ENCODE assay signal across 19 cellular contexts in genomic region chr4:38138363-38138762, GRCh38.
A peak's percentile ranks its signal among the peaks of the same experiment; 100 is the strongest.
DNase-seq lines count a peak whose midpoint lies in the region; ATAC-seq, FAIRE-seq and TF ChIP-seq lines count a peak whose summit lies in the region.
"Had no signal": no experiment of that assay in that cellular context is flagged by ENCODE, and none has a peak within 500 bp of the region (broad histone marks: within the 10 kb centered on the region; RNA-seq: fewer than 3 reads in every experiment).

No MANE protein-coding gene starts in this region.

- no peak overlapping the region for H3K9ac ChIP-seq in PC-3 (ENCODE audit: low read length)
- H3K9ac ChIP-seq: BLaER1 treated with 17β-estradiol and CSF1 and Interleukin-3, amounts not matched to agents 10 nM and 100 nM had no signal

- ATAC-seq in activated T-cell treated with anti-CD3 and anti-CD28 coated beads, Interleukin-2, amount 50 U/mL, for 72 hours (replicated peaks in 1 of 2) = peak; percentile 51 to 79
- ATAC-seq in stimulated activated effector memory CD8-positive, alpha-beta T cell treated with anti-CD3 and anti-CD28 coated beads, Interleukin-12 subunit alpha, Interleukin-12 subunit beta, amount 100 ng/mL, for 72 hours = peak; percentile 78
- ATAC-seq in PC-3 (no peak), HG02571 (IDR thresholded peaks at IDR 0.05; ENCODE audit: unreplicated experiment) (no peak)

- CTCF ChIA-PET in PC-3 (lab: Charles Lee) = no interaction called here

- BruUV-seq in PC-3 (replicated peaks; lab: Mats Ljungman, UMichigan) = no TSS peak

- peaks cover 13 to 17% of the 10 kb centered on the region in 2 donors for H3K36me3 Mint-ChIP-seq in activated T-cell treated with anti-CD3 and anti-CD28 coated beads, Interleukin-2, amount 50 U/mL, for 72 hours (ENCODE audit: insufficient read depth in 2 of 2)
- H3K36me3 Mint-ChIP-seq in stimulated activated effector memory CD8-positive, alpha-beta T cell treated with anti-CD3 and anti-CD28 coated beads, Interleukin-12 subunit alpha, Interleukin-12 subunit beta, amount 100 ng/mL, for 72 hours = peaks cover 5% of the 10 kb centered on the region

- H3K4me1 ChIP-seq in PC-3 (ENCODE audit: insufficient read depth, low read length) = no peaks in the 10 kb centered on the region
- H3K4me1 ChIP-seq: HAP-1 had no signal

- H3K27ac Mint-ChIP-seq in activated T-cell treated with anti-CD3 and anti-CD28 coated beads, Interleukin-2, amount 50 U/mL, for 72 hours = peak overlapping the region; percentile 55
- no peak overlapping the region for H3K27ac Mint-ChIP-seq in stimulated activated effector memory CD8-positive, alpha-beta T cell treated with anti-CD3 and anti-CD28 coated beads, Interleukin-12 subunit alpha, Interleukin-12 subunit beta, amount 100 ng/mL, for 72 hours

- H4K20me1 ChIP-seq in PC-3 (ENCODE audit: low read length) = no peaks in the 10 kb centered on the region
- H4K20me1 ChIP-seq: BLaER1 treated with 17β-estradiol and CSF1 and Interleukin-3, amounts not matched to agents 10 nM and 100 nM had no signal

- in situ Hi-C loops in GM13977 (cut with MboI; ENCODE audit: low pct_unique_long_range_greater_than_20kb, low sequenced_read_pairs, unreplicated experiment) = no loop called here

- H3K36me3 ChIP-seq in bronchial epithelial cell (ENCODE audit: control insufficient read depth, insufficient read depth, low read length) (no peaks in the 10 kb centered on the region), PC-3 (ENCODE audit: low read depth, low read length) (no peaks in the 10 kb centered on the region)

- no peaks in the 10 kb centered on the region for H3K9me2 ChIP-seq in PC-3 (replicated peaks; ENCODE audit: low read length)

- H3K9me3 Mint-ChIP-seq in activated T-cell treated with anti-CD3 and anti-CD28 coated beads, Interleukin-2, amount 50 U/mL, for 72 hours = no peaks in the 10 kb centered on the region
- no peaks in the 10 kb centered on the region for H3K9me3 Mint-ChIP-seq in stimulated activated effector memory CD8-positive, alpha-beta T cell treated with anti-CD3 and anti-CD28 coated beads, Interleukin-12 subunit alpha, Interleukin-12 subunit beta, amount 100 ng/mL, for 72 hours
- H3K9me3 Mint-ChIP-seq: CD8-positive, alpha-beta memory T cell had no signal

- no peak overlapping the region for H3K4me3 Mint-ChIP-seq in activated T-cell treated with anti-CD3 and anti-CD28 coated beads, Interleukin-2, amount 50 U/mL, for 72 hours
- no peak overlapping the region for H3K4me3 Mint-ChIP-seq in stimulated activated effector memory CD8-positive, alpha-beta T cell treated with anti-CD3 and anti-CD28 coated beads, Interleukin-12 subunit alpha, Interleukin-12 subunit beta, amount 100 ng/mL, for 72 hours
- H3K4me3 Mint-ChIP-seq: CD8-positive, alpha-beta memory T cell had no signal

- no peak overlapping the region for H3K4me2 ChIP-seq in PC-3 (ENCODE audit: low read length)
- H3K4me2 ChIP-seq: BLaER1 treated with 17β-estradiol and CSF1 and Interleukin-3, amounts not matched to agents 10 nM and 100 nM had no signal

- H3K4me3 ChIP-seq in bronchial epithelial cell (ENCODE audit: low read depth, low read length) (no peak overlapping the region), PC-3 (ENCODE audit: low read length) (no peak overlapping the region)
- H3K4me3 ChIP-seq: BLaER1 treated with 17β-estradiol and CSF1 and Interleukin-3, amounts not matched to agents 10 nM and 100 nM; HAP-1 had no signal

- no peaks in the 10 kb centered on the region for H3K27me3 ChIP-seq in bronchial epithelial cell (ENCODE audit: control insufficient read depth, insufficient read depth, low read length)
- H3K27me3 ChIP-seq in PC-3 (ENCODE audit: low read length) = no peaks in the 10 kb centered on the region
- H3K27me3 ChIP-seq: BLaER1 treated with 17β-estradiol and CSF1 and Interleukin-3, amounts not matched to agents 10 nM and 100 nM had no signal

- peaks cover 32% of the 10 kb centered on the region for H3K4me1 Mint-ChIP-seq in activated T-cell treated with anti-CD3 and anti-CD28 coated beads, Interleukin-2, amount 50 U/mL, for 72 hours (ENCODE audit: low read depth)
- H3K4me1 Mint-ChIP-seq in stimulated activated effector memory CD8-positive, alpha-beta T cell treated with anti-CD3 and anti-CD28 coated beads, Interleukin-12 subunit alpha, Interleukin-12 subunit beta, amount 100 ng/mL, for 72 hours = peaks cover 42% of the 10 kb centered on the region

- POLR2A ChIA-PET in PC-3 (lab: Charles Lee; ENCODE audit: unreplicated experiment) = no interaction called here

- no peaks in the 10 kb centered on the region for H3K79me2 ChIP-seq in PC-3 (ENCODE audit: low read length)

- TF ChIP-seq CTCF in GM13977 (IDR thresholded peaks at IDR 0.05; ENCODE audit: extremely low read depth, insufficient read depth, missing control alignments) = no peak
- no peak for TF ChIP-seq CTCF in bronchial epithelial cell (IDR thresholded peaks at IDR 0.05; ENCODE audit: insufficient read depth, low read length, severe bottlenecking)
- no peak for TF ChIP-seq CTCF in PC-3 (conservative IDR thresholded peaks at IDR 0.05; ENCODE audit: low read depth, low read length)

- H3K27ac ChIP-seq in PC-3 (ENCODE audit: low read length) = no peak overlapping the region
- H3K27ac ChIP-seq: BLaER1 treated with 17β-estradiol and CSF1 and Interleukin-3, amounts not matched to agents 10 nM and 100 nM; HL-60 had no signal

- intact Hi-C loops in PC-3 (cut with micrococcal nuclease) = no loop called here

- no peaks in the 10 kb centered on the region for H3K27me3 Mint-ChIP-seq in activated T-cell treated with anti-CD3 and anti-CD28 coated beads, Interleukin-2, amount 50 U/mL, for 72 hours (ENCODE audit: low read depth)
- H3K27me3 Mint-ChIP-seq: CD8-positive, alpha-beta memory T cell had no signal

- H3F3A ChIP-seq in PC-3 (ENCODE audit: low read length, unreplicated experiment) = no peaks in the 10 kb centered on the region

- peak; percentile 52 for FAIRE-seq in bronchial epithelial cell (lab: Jason Lieb, UNC)
- FAIRE-seq: D721Med had no signal

- H2AFZ ChIP-seq in PC-3 (ENCODE audit: low read length) = no peak overlapping the region

- DNase-seq in activated T-cell treated with anti-CD3 and anti-CD28 coated beads, Interleukin-2, amount 50 U/mL, for 72 hours = no peak
- DNase-seq in activated T-cell treated with anti-CD3 and anti-CD28 coated beads, Interleukin-2, amount 50 U/mL, for 1 hour = no peak
- DNase-seq in GM13977 (ENCODE audit: low spot score) (peak; percentile 58), bronchial epithelial cell (ENCODE audit: low read depth) (no peak), PC-3 (no peak)
- no peak for DNase-seq in stimulated activated effector memory CD8-positive, alpha-beta T cell treated with anti-CD3 and anti-CD28 coated beads, Interleukin-12 subunit alpha, Interleukin-12 subunit beta, amount 100 ng/mL, for 72 hours (ENCODE audit: low spot score in 2 of 2)
- DNase-seq: CD8-positive, alpha-beta memory T cell; NCI-H1417 treated with DMSO at 0.1 percent for 48 hours; NCI-H187 treated with DMSO at 0.1 percent for 48 hours; NCI-H2227 treated with DMSO at 0.1 percent for 48 hours; NCI-H510A treated with DMSO at 0.1 percent for 48 hours; NCI-H774; OCI-M1; SHP77 had no signal

- H3K9me3 ChIP-seq in PC-3 (ENCODE audit: low read length) = no peaks in the 10 kb centered on the region
- H3K9me3 ChIP-seq: BLaER1 treated with 17β-estradiol and CSF1 and Interleukin-3, amounts not matched to agents 10 nM and 100 nM; HAP-1 had no signal

Comparison
In these comparisons a context has a peak if more than half of its experiments do, and no peak if none do; other contexts are left out.
1. ATAC-seq: peak in activated T-cell treated with anti-CD3 and anti-CD28 coated beads, Interleukin-2, amount 50 U/mL, for 72 hours (2 of 2) and stimulated activated effector memory CD8-positive, alpha-beta T cell treated with anti-CD3 and anti-CD28 coated beads, Interleukin-12 subunit alpha, Interleukin-12 subunit beta, amount 100 ng/mL, for 72 hours (single experiment); none in PC-3 (single experiment) and HG02571 (single experiment).